8 cellular contexts compared by ENCODE assay signal in genomic region chr2:202634556-202635440, GRCh38. TPM values are rescaled to one million over a fixed set of nuclear protein-coding genes. Genes with fewer than 3 reads are reported as not detected.
DNase-seq lines count a peak whose midpoint lies in the region; FAIRE-seq and TF ChIP-seq lines count a peak whose summit lies in the region.

Gene FAM117B, plus strand, starts transcription at chr2:202634969. Its CDS starts 219 bp downstream, at chr2:202635188.

- peaks cover 0 to 12% of the 10 kb centered on the region in 2 donors for H3K36me3 ChIP-seq in neuronal stem cell (replicated peaks in 1 of 2; ENCODE audit: control insufficient read depth in 2 of 2, insufficient read depth in 2 of 2, low read length in 2 of 2)
- no peaks in the 10 kb centered on the region for H3K36me3 ChIP-seq in subcutaneous abdominal adipose tissue (ENCODE audit: control insufficient read depth in 5 of 5, insufficient read depth in 5 of 5, low read length in 5 of 5)

- H3K9ac ChIP-seq in neuronal stem cell (ENCODE audit: low read depth, low read length, poor library complexity), result peak within 1 kb of the TSS; percentile 100
- H3K9ac ChIP-seq in subcutaneous abdominal adipose tissue (ENCODE audit: low read length in 5 of 5), result peak within 1 kb of the TSS; percentile 40 to 78 (median 64)

- H3K27ac Mint-ChIP-seq in HFFc6, result peak within 1 kb of the TSS; percentile 78
- H3K27ac Mint-ChIP-seq in activated naive CD4-positive, alpha-beta T cell treated with anti-CD3 and anti-CD28 coated beads for 36 hours, result peak within 1 kb of the TSS; percentile 96

- H4K8ac ChIP-seq in neuronal stem cell (ENCODE audit: low read depth, low read length), result no peak within 1 kb of the TSS

- H3K27me3 ChIP-seq in neuronal stem cell (ENCODE audit: control insufficient read depth in 3 of 3, insufficient read depth in 3 of 3, low read depth in 1 of 3, low read length in 3 of 3) (no peaks in the 10 kb centered on the region), subcutaneous abdominal adipose tissue (ENCODE audit: control insufficient read depth in 5 of 5, insufficient read depth in 4 of 5, low read length in 5 of 5) (no peaks in the 10 kb centered on the region)

- no peaks in the 10 kb centered on the region; the same call in 1 of the 2 replicates for H3K27me3 Mint-ChIP-seq in HFFc6 (ENCODE audit: insufficient read depth)
- H3K27me3 Mint-ChIP-seq in activated naive CD4-positive, alpha-beta T cell treated with anti-CD3 and anti-CD28 coated beads for 36 hours (ENCODE audit: low read depth), result no peaks in the 10 kb centered on the region

- CTCF ChIA-PET in activated naive CD4-positive, alpha-beta T cell treated with anti-CD3 and anti-CD28 coated beads for 36 hours (lab: Charles Lee), result interaction anchor here (0.6 to 5.2 kb wide), 5 partner anchors 33 to 133 kb away, joined by 3 to 21 read pairs (median 4); no protein-coding TSS in a partner anchor

- no CpG with 5 or more reads among the region's 83 CpGs for WGBS in neuronal stem cell (ENCODE audit: extremely low coverage in 2 of 2, insufficient read length in 2 of 2, insufficient replicate concordance in 1 of 2), 2 donors

- H3K4me1 Mint-ChIP-seq in HFFc6 (ENCODE audit: low read depth), result peaks cover 20% of the 10 kb centered on the region
- H3K4me1 Mint-ChIP-seq in activated naive CD4-positive, alpha-beta T cell treated with anti-CD3 and anti-CD28 coated beads for 36 hours (ENCODE audit: low read depth), result peaks cover 50% of the 10 kb centered on the region

- H3K4me3 ChIP-seq in neuronal stem cell (ENCODE audit: low read length in 2 of 2) (peak within 1 kb of the TSS; percentile 72 to 99), subcutaneous abdominal adipose tissue (ENCODE audit: low read depth in 1 of 5, low read length in 5 of 5) (peak within 1 kb of the TSS; percentile 74 to 94 (median 83))

- H3K79me1 ChIP-seq in neuronal stem cell (ENCODE audit: low read depth, low read length), result no peaks in the 10 kb centered on the region

- H4K91ac ChIP-seq in neuronal stem cell (ENCODE audit: low read depth, low read length, poor library complexity), result peak within 1 kb of the TSS; percentile 95

- peak; percentile 84 for DNase-seq in GM04504 (ENCODE audit: low read depth)
- DNase-seq in HFFc6, result peak; percentile 90
- peak; percentile 99 for DNase-seq in NAMALWA (ENCODE audit: low spot score)
- DNase-seq in SK-MEL-5 (ENCODE audit: low read depth, low spot score), result peak; percentile 96
- peak; percentile 99 for DNase-seq in activated naive CD4-positive, alpha-beta T cell treated with anti-CD3 and anti-CD28 coated beads for 36 hours
- DNase-seq in frontal cortex (ENCODE audit: low spot score in 2 of 2), result peak; percentile 91
- peak; percentile 96 for DNase-seq in neuronal stem cell (ENCODE audit: low spot score)

- intact Hi-C loops in activated naive CD4-positive, alpha-beta T cell treated with anti-CD3 and anti-CD28 coated beads for 36 hours (cut with micrococcal nuclease), result loop anchor here (1.0 to 10.0 kb wide), 17 partner anchors 30 to 1517 kb away; partner anchors contain the start of genes BMPR2, CARF, CD28 and CFLAR

- H2BK120ac ChIP-seq in neuronal stem cell (ENCODE audit: low read depth, low read length), result peak within 1 kb of the TSS; percentile 91

- H3K23ac ChIP-seq in neuronal stem cell (ENCODE audit: low read depth, low read length, poor library complexity), result peak within 1 kb of the TSS; percentile 97

- H3K18ac ChIP-seq in neuronal stem cell (ENCODE audit: low read length), result peak within 1 kb of the TSS; percentile 100

- peak within 1 kb of the TSS; percentile 96 for H2AK5ac ChIP-seq in neuronal stem cell (ENCODE audit: low read depth, low read length)

- H3K4me3 Mint-ChIP-seq in HFFc6, result peak within 1 kb of the TSS; percentile 97
- peak within 1 kb of the TSS; percentile 96 for H3K4me3 Mint-ChIP-seq in activated naive CD4-positive, alpha-beta T cell treated with anti-CD3 and anti-CD28 coated beads for 36 hours

- H3K4me1 ChIP-seq in neuronal stem cell (ENCODE audit: control insufficient read depth in 2 of 2, insufficient read depth in 1 of 2, low read depth in 1 of 2, low read length in 2 of 2) (peaks cover 0 to 11% of the 10 kb centered on the region in 2 donors), subcutaneous abdominal adipose tissue (ENCODE audit: control insufficient read depth in 5 of 5, insufficient read depth in 5 of 5, low read length in 5 of 5) (peaks cover 1 to 21% (median 13%) of the 10 kb centered on the region in 5 donors)

- H2BK5ac ChIP-seq in neuronal stem cell (ENCODE audit: low read length), result peak within 1 kb of the TSS; percentile 99

- peaks cover 0 to 6% of the 10 kb centered on the region in 2 donors for H3K9me3 ChIP-seq in neuronal stem cell (replicated peaks in 1 of 2; ENCODE audit: control insufficient read depth in 2 of 2, insufficient read depth in 1 of 2, low read depth in 1 of 2, low read length in 2 of 2)
- H3K9me3 ChIP-seq in subcutaneous abdominal adipose tissue (ENCODE audit: control insufficient read depth in 5 of 5, low read length in 5 of 5), result no peaks in the 10 kb centered on the region

- peak within 1 kb of the TSS; percentile 69 for H3K4ac ChIP-seq in neuronal stem cell (ENCODE audit: low read length)

- peak within 1 kb of the TSS; percentile 83 for H3K4me2 ChIP-seq in neuronal stem cell (ENCODE audit: insufficient read depth, low read length, poor library complexity, severe bottlenecking)

- no peaks in the 10 kb centered on the region for H3K36me3 Mint-ChIP-seq in HFFc6 (ENCODE audit: low read depth)
- no peaks in the 10 kb centered on the region for H3K36me3 Mint-ChIP-seq in activated naive CD4-positive, alpha-beta T cell treated with anti-CD3 and anti-CD28 coated beads for 36 hours (ENCODE audit: low read depth)

- H3K27ac ChIP-seq in neuronal stem cell (replicated peaks; ENCODE audit: low read length) (peak within 1 kb of the TSS; percentile 89), subcutaneous abdominal adipose tissue (ENCODE audit: low read depth, low read length) (peak within 1 kb of the TSS; percentile 79)

- FAIRE-seq in frontal cortex (lab: Jason Lieb, UNC), result no peak

- no peak within 1 kb of the TSS for H2BK12ac ChIP-seq in neuronal stem cell (ENCODE audit: low read length)

- H2AFZ ChIP-seq in neuronal stem cell (ENCODE audit: low read length), result peak within 1 kb of the TSS; percentile 97

- in situ Hi-C loops in SK-MEL-5 (cut with HindIII; ENCODE audit: low pct_unique_long_range_greater_than_20kb, low sequenced_read_pairs), result no loop called here

- peak; percentile 21; the same call in 1 of the 2 replicates for TF ChIP-seq CTCF in HFFc6 (IDR thresholded peaks at IDR 0.05)

- peak within 1 kb of the TSS; percentile 99 for H3K14ac ChIP-seq in neuronal stem cell (ENCODE audit: low read length)

- peak within 1 kb of the TSS; percentile 37 for H2BK15ac ChIP-seq in neuronal stem cell (ENCODE audit: low read length)

- H3K9me3 Mint-ChIP-seq in HFFc6, result no peaks in the 10 kb centered on the region
- H3K9me3 Mint-ChIP-seq in activated naive CD4-positive, alpha-beta T cell treated with anti-CD3 and anti-CD28 coated beads for 36 hours, result no peaks in the 10 kb centered on the region

RNA-seq across cellular contexts. Expression of gene FAM117B, which starts in this region (rescaled TPM):
- 1 to 10 TPM in 1 of 6 experiments, under 1 TPM in 5; 0.55 to 1.2 (median 0.87) TPM for total RNA-seq in HFFc6 (2021; fragmentation: NEBNext Ultra II Directional; extraction: Animal tissue kit (Norgen Biotek cat#: 25700))
- total RNA-seq in SK-MEL-5 (2014; rRNA removed; shearing (Covaris generic)), result 2.4 and 3.7 TPM in 2 replicates
- polyA plus RNA-seq in SK-MEL-5 (2015; cell fraction: cytosol; rRNA removed), result 4.1 and 4.9 TPM in 2 replicates
- 1.6 and 3.1 TPM in 2 replicates for polyA plus RNA-seq in SK-MEL-5 (2015; cell fraction: nucleus; rRNA removed)
- 10 to 100 TPM; 12.3 to 14.2 TPM for total RNA-seq in activated naive CD4-positive, alpha-beta T cell treated with anti-CD3 and anti-CD28 coated beads for 36 hours
- 45.7 TPM for total RNA-seq in frontal cortex
- polyA plus RNA-seq in neuronal stem cell (2013, experiment 1 of 2), result 11.3 TPM
- polyA plus RNA-seq in neuronal stem cell (2013, experiment 2 of 2), result 12.2 TPM

Comparison
In these comparisons a context has a peak if more than half of its experiments do, and no peak if none do; other contexts are left out.
1. Peak in every context shown above with its lines: DNase-seq, H3K4me3 ChIP-seq and H3K27ac ChIP-seq.